ENCODE assay signal across 10 cellular contexts in genomic region chr11:62543680-62544444, GRCh38. TPM values are rescaled to one million over a fixed set of nuclear protein-coding genes. Genes with fewer than 3 reads are reported as not detected.
DNase-seq lines count a peak whose midpoint lies in the region; ATAC-seq, FAIRE-seq and TF ChIP-seq lines count a peak whose summit lies in the region.
"Had no signal": no experiment of that assay in that cellular context is flagged by ENCODE, and none has a peak within 500 bp of the region (broad histone marks: within the 10 kb centered on the region; RNA-seq: fewer than 3 reads in every experiment).

No MANE protein-coding gene starts in this region.

- no peak for TF ChIP-seq RAD21 in A549 (conservative IDR thresholded peaks at IDR 0.05 in 1 of 2, IDR thresholded peaks at IDR 0.05 in 1 of 2)
- no peak for TF ChIP-seq RAD21 in IMR-90 (IDR thresholded peaks at IDR 0.05; ENCODE audit: low read length)

- no peaks in the 10 kb centered on the region for H3K27me3 Mint-ChIP-seq in chondrocyte (ENCODE audit: low read depth)

- in situ Hi-C loops in IMR-90 (cut with MboI; ENCODE audit: low sequenced_read_pairs): no loop called here

- peak overlapping the region; percentile 95 for H3K4ac ChIP-seq in IMR-90 (ENCODE audit: low read depth, low read length)

- POLR2A ChIA-PET in A549 (lab: Yijun Ruan, JAX) (interaction anchor here (0.7 to 1.8 kb wide), 6 partner anchors 9 to 119 kb away, joined by 3 to 9 read pairs (median 5); partner anchors contain the start of gene EEF1G), IMR-90 (lab: Charles Lee; ENCODE audit: unreplicated experiment) (interaction anchor here (0.5 to 3.6 kb wide), 5 partner anchors 9 to 615 kb away, joined by 3 to 16 read pairs (median 9); no protein-coding TSS in a partner anchor)

- TF ChIP-seq EP300 in A549 (IDR thresholded peaks at IDR 0.05): no peak

- TF ChIP-seq CTCF in A549 (IDR thresholded peaks at IDR 0.05) (no peak), IMR-90 (conservative IDR thresholded peaks at IDR 0.05; ENCODE audit: low read depth, low read length) (no peak), chondrocyte (IDR thresholded peaks at IDR 0.05) (no peak)

- peak overlapping the region; percentile 98 for H2BK5ac ChIP-seq in IMR-90 (ENCODE audit: low read depth, low read length, poor library complexity, severe bottlenecking)

- DNase-seq in A549 (ENCODE audit: low read depth in 1 of 2, low spot score in 1 of 2) (no peak), IMR-90 (no peak), chondrocyte (ENCODE audit: low spot score) (peak; percentile 92), GM03348 (ENCODE audit: low spot score) (no peak), NCI-H345 (lab: John Stamatoyannopoulos, UW) (no peak), NCI-H2171 treated with DMSO at 0.1 percent for 48 hours (lab: John Stamatoyannopoulos, UW) (no peak)
- no peak for DNase-seq in stimulated activated CD4-positive, alpha-beta T cell treated with anti-CD3 and anti-CD28 coated beads, Interleukin-12 subunit alpha, Interleukin-12 subunit beta, amount 100 ng/mL, for 4 hours
- DNase-seq: NCI-H2029 treated with DMSO at 0.1 percent for 48 hours had no signal

- H3K4me3 ChIP-seq in A549 (peak overlapping the region; percentile 96), IMR-90 (ENCODE audit: insufficient read depth, low read depth, low read length) (peak overlapping the region; percentile 85), mucosa of rectum (ENCODE audit: low read length in 2 of 2) (peak overlapping the region; percentile 90 to 97)

- peaks cover 78% of the 10 kb centered on the region for H3K4me1 Mint-ChIP-seq in chondrocyte (ENCODE audit: low read depth)

- 25% methylated on average over 19 of the region's 22 CpGs for WGBS in A549 (ENCODE audit: missing lambda C conversion rate)
- 33% methylated on average over 7 of the region's 22 CpGs; no CpG with 5 or more reads in 1 of the 2 experiments for WGBS in IMR-90 (ENCODE audit: extremely low coverage in 2 of 2, insufficient read length in 1 of 2), 2 experiments

- H3K4me2 ChIP-seq in A549 (peak overlapping the region; percentile 96), IMR-90 (ENCODE audit: low read depth, low read length) (peak overlapping the region; percentile 83)

- peak overlapping the region; percentile 97 to 98 for H3K27ac ChIP-seq in A549
- peak overlapping the region; percentile 94 for H3K27ac ChIP-seq in IMR-90 (ENCODE audit: insufficient read depth, low read length)
- H3K27ac ChIP-seq in mucosa of rectum (ENCODE audit: low read depth in 2 of 2, low read length in 2 of 2): peak overlapping the region; percentile 99 to 100

- peak overlapping the region; percentile 92 for H3K4me3 Mint-ChIP-seq in chondrocyte (ENCODE audit: unreplicated experiment)

- no peaks in the 10 kb centered on the region for H3K36me3 Mint-ChIP-seq in chondrocyte (ENCODE audit: low read depth)

- ATAC-seq in A549 (no peak), IMR-90 (ENCODE audit: low read depth) (no peak)

- no peak for FAIRE-seq in A549 (lab: Jason Lieb, UNC)
- FAIRE-seq: colon had no signal

- peak overlapping the region; percentile 52 for H4K5ac ChIP-seq in IMR-90 (ENCODE audit: low read depth, low read length)

- H3K18ac ChIP-seq in IMR-90 (ENCODE audit: low read depth, low read length): peak overlapping the region; percentile 67

- H3K9me1 ChIP-seq in IMR-90 (ENCODE audit: insufficient read depth, low read length): peaks cover 17% of the 10 kb centered on the region

- peak overlapping the region; percentile 35 for H2AFZ ChIP-seq in IMR-90 (replicated peaks; ENCODE audit: low read length, poor library complexity)

- peak overlapping the region; percentile 76 to 78; a peak in 3 of 4 replicates for H4K8ac ChIP-seq in IMR-90 (ENCODE audit: low read depth in 2 of 2, low read length in 2 of 2)

- peak overlapping the region; percentile 37; the same call in 2 of the 3 replicates for H2BK15ac ChIP-seq in IMR-90 (ENCODE audit: low read depth, low read length)

- peak overlapping the region; percentile 99 for H3K56ac ChIP-seq in IMR-90 (ENCODE audit: extremely low read depth, insufficient read depth, low read length)

- no TSS peak for BruUV-seq in IMR-90 (replicated peaks; lab: Mats Ljungman, UMichigan)

- H3K14ac ChIP-seq in IMR-90 (replicated peaks; ENCODE audit: low read depth, low read length): peak overlapping the region; percentile 93

- no peaks in the 10 kb centered on the region for H3K9me3 ChIP-seq in A549
- H3K9me3 ChIP-seq in IMR-90 (ENCODE audit: control insufficient read depth, insufficient read depth, low read length): no peaks in the 10 kb centered on the region
- no peaks in the 10 kb centered on the region for H3K9me3 ChIP-seq in mucosa of rectum (ENCODE audit: control insufficient read depth in 2 of 2, low read length in 2 of 2)

- H3K27me3 ChIP-seq in IMR-90 (ENCODE audit: control insufficient read depth, insufficient read depth, low read length): no peaks in the 10 kb centered on the region
- H3K27me3 ChIP-seq in mucosa of rectum (ENCODE audit: control insufficient read depth in 2 of 2, insufficient read depth in 2 of 2, low read length in 2 of 2): no peaks in the 10 kb centered on the region

- no peaks in the 10 kb centered on the region for H3K9me3 Mint-ChIP-seq in chondrocyte (ENCODE audit: low read depth)

- no peak overlapping the region for H2BK20ac ChIP-seq in IMR-90 (ENCODE audit: low read depth, low read length)

- H3K9ac ChIP-seq in IMR-90 (ENCODE audit: low read depth, low read length) (peak overlapping the region; percentile 93), mucosa of rectum (ENCODE audit: low read depth in 1 of 2, low read length in 2 of 2) (peak overlapping the region; percentile 95 to 100)

- TF ChIP-seq POLR2A in A549 (IDR thresholded peaks at IDR 0.05; ENCODE audit: low read length) (no peak), IMR-90 (IDR thresholded peaks at IDR 0.05; ENCODE audit: low read depth, low read length) (no peak)

- CTCF ChIA-PET in A549 (lab: Yijun Ruan, JAX): interaction anchor here (0.8 to 14.5 kb wide), 30 partner anchors 8 to 204 kb away, joined by 3 to 322 read pairs (median 9); partner anchors contain the start of gene SCGB1A1
- CTCF ChIA-PET in IMR-90 (lab: Yijun Ruan, JAX): interaction anchor here (1.4 to 4.1 kb wide), 10 partner anchors 10 to 149 kb away, joined by 3 to 31 read pairs (median 9); partner anchors contain the start of gene SCGB1A1

- peak overlapping the region; percentile 87 for H4K91ac ChIP-seq in IMR-90 (ENCODE audit: insufficient read depth, low read depth, low read length)

- intact Hi-C loops in IMR-90 (cut with micrococcal nuclease): loop anchor here (5.0 kb wide), 1 partner anchor 37 kb away; no protein-coding TSS in a partner anchor

- dilution Hi-C loops in IMR-90 (cut with HindIII; ENCODE audit: low sequenced_read_pairs, unreplicated experiment): no loop called here

- H2AK5ac ChIP-seq in IMR-90 (ENCODE audit: low read depth, low read length): peak overlapping the region; percentile 83

- peak overlapping the region; percentile 93 for H2AK9ac ChIP-seq in IMR-90 (replicated peaks; ENCODE audit: low read depth, low read length, poor library complexity)

- peaks cover 75% of the 10 kb centered on the region for H3K4me1 ChIP-seq in A549
- H3K4me1 ChIP-seq in IMR-90 (ENCODE audit: control insufficient read depth, insufficient read depth, low read length): peaks cover 43% of the 10 kb centered on the region
- H3K4me1 ChIP-seq in mucosa of rectum (ENCODE audit: control insufficient read depth in 2 of 2, insufficient read depth in 2 of 2, low read length in 2 of 2): peaks cover 78 to 83% of the 10 kb centered on the region in 2 donors

- H2BK120ac ChIP-seq in IMR-90 (ENCODE audit: low read depth, low read length): peak overlapping the region; percentile 46

- H4K20me1 ChIP-seq in IMR-90 (ENCODE audit: insufficient read depth, low read length): peaks cover 67% of the 10 kb centered on the region

- peak overlapping the region; percentile 89 for H3K23ac ChIP-seq in IMR-90 (ENCODE audit: low read depth, low read length)

- peak overlapping the region; percentile 94 for H3K27ac Mint-ChIP-seq in chondrocyte (ENCODE audit: unreplicated experiment)

- H3K36me3 ChIP-seq in IMR-90 (ENCODE audit: control insufficient read depth, insufficient read depth, low read length) (peaks cover 11% of the 10 kb centered on the region), mucosa of rectum (ENCODE audit: control insufficient read depth in 2 of 2, insufficient read depth in 2 of 2, low read length in 2 of 2) (peaks cover 2% of the 10 kb centered on the region in 2 donors)

- H3K79me1 ChIP-seq in IMR-90 (ENCODE audit: low read depth in 1 of 2, low read length in 2 of 2): peaks cover 0 to 42% of the 10 kb centered on the region in 2 experiments; a peak in 2 of 4 replicates

RNA-seq across cellular contexts. Expression of gene AHNAK, which starts 2.7 kb away (rescaled TPM):
- polyA plus RNA-seq in A549 (2011; rRNA removed) (82.0 and 98.0 TPM in 2 replicates), A549 (2017; fragmentation: RNase III; extraction: RNeasy Plus Mini Kit Qiagen cat#74134 plus additional on column Dnase treatment) (41.5 to 62.9 TPM (median 43.3 TPM) in 3 replicates), IMR-90 (2012; rRNA removed) (80.7 and 95.1 TPM in 2 replicates)
- 26.1 and 27.2 TPM in 2 replicates for polyA plus RNA-seq in A549 (2012; cell fraction: cytosol; rRNA removed)
- 55.0 and 96.0 TPM in 2 replicates for polyA plus RNA-seq in A549 (2012; cell fraction: nucleus; rRNA removed)
- polyA minus RNA-seq in A549 (2011; rRNA and poly(A)+ RNA removed): 179 and 182 TPM in 2 replicates
- total RNA-seq in IMR-90 (2012; rRNA removed) (695 and 735 TPM in 2 replicates), chondrocyte (476 to 526 TPM (median 514 TPM) in 3 replicates)
- 22.8 and 36.6 TPM in 2 replicates for polyA plus RNA-seq in IMR-90 (2012; cell fraction: cytosol; rRNA removed)
- polyA plus RNA-seq in IMR-90 (2012; cell fraction: nucleus; rRNA removed; ENCODE audit: low replicate concordance): 45.0 and 186 TPM in 2 replicates

RNA-seq across cellular contexts. Expression of gene EEF1G, which starts 29.8 kb away (rescaled TPM):
- polyA plus RNA-seq in A549 (2011; rRNA removed) (1,728 and 1,795 TPM in 2 replicates), A549 (2017; fragmentation: RNase III; extraction: RNeasy Plus Mini Kit Qiagen cat#74134 plus additional on column Dnase treatment) (1,570 to 1,588 TPM (median 1,580 TPM) in 3 replicates), IMR-90 (2012; rRNA removed) (1,684 and 1,697 TPM in 2 replicates)
- 1,512 and 1,621 TPM in 2 replicates for polyA plus RNA-seq in A549 (2012; cell fraction: cytosol; rRNA removed)
- polyA plus RNA-seq in A549 (2012; cell fraction: nucleus; rRNA removed): 865 and 1,060 TPM in 2 replicates
- 1,998 and 2,695 TPM in 2 replicates for polyA minus RNA-seq in A549 (2011; rRNA and poly(A)+ RNA removed)
- total RNA-seq in IMR-90 (2012; rRNA removed) (1,598 and 1,857 TPM in 2 replicates), chondrocyte (1,000 to 1,202 TPM (median 1,017 TPM) in 3 replicates)
- polyA plus RNA-seq in IMR-90 (2012; cell fraction: cytosol; rRNA removed): 1,447 and 1,704 TPM in 2 replicates
- polyA plus RNA-seq in IMR-90 (2012; cell fraction: nucleus; rRNA removed; ENCODE audit: low replicate concordance): 506 and 710 TPM in 2 replicates

RNA-seq across cellular contexts. Expression of gene TUT1, which starts 47.5 kb away (rescaled TPM):
- polyA plus RNA-seq in A549 (2011; rRNA removed): 12.9 and 15.5 TPM in 2 replicates
- 8.9 and 9.9 TPM in 2 replicates for polyA plus RNA-seq in A549 (2012; cell fraction: cytosol; rRNA removed)
- polyA plus RNA-seq in A549 (2012; cell fraction: nucleus; rRNA removed): 30.4 and 31.6 TPM in 2 replicates
- polyA plus RNA-seq in A549 (2017; fragmentation: RNase III; extraction: RNeasy Plus Mini Kit Qiagen cat#74134 plus additional on column Dnase treatment): 9.9 to 11.7 TPM (median 11.1 TPM) in 3 replicates
- polyA minus RNA-seq in A549 (2011; rRNA and poly(A)+ RNA removed): 9.4 and 11.7 TPM in 2 replicates
- total RNA-seq in IMR-90 (2012; rRNA removed): 3.3 and 4.3 TPM in 2 replicates
- 10.1 TPM in 2 replicates for polyA plus RNA-seq in IMR-90 (2012; rRNA removed)
- polyA plus RNA-seq in IMR-90 (2012; cell fraction: cytosol; rRNA removed): 8.4 and 9.3 TPM in 2 replicates
- 42.6 and 48.7 TPM in 2 replicates for polyA plus RNA-seq in IMR-90 (2012; cell fraction: nucleus; rRNA removed; ENCODE audit: low replicate concordance)
- total RNA-seq in chondrocyte: 9.6 to 15.2 TPM (median 11.8 TPM) in 3 replicates

RNA-seq across cellular contexts. Expression of gene MTA2, which starts 57.8 kb away (rescaled TPM):
- polyA plus RNA-seq in A549 (2011; rRNA removed) (21.8 and 44.3 TPM in 2 replicates), A549 (2017; fragmentation: RNase III; extraction: RNeasy Plus Mini Kit Qiagen cat#74134 plus additional on column Dnase treatment) (79.3 to 85.0 TPM (median 84.5 TPM) in 3 replicates), IMR-90 (2012; rRNA removed) (28.0 and 34.8 TPM in 2 replicates)
- polyA plus RNA-seq in A549 (2012; cell fraction: cytosol; rRNA removed): 12.5 and 16.1 TPM in 2 replicates
- 25.7 and 48.5 TPM in 2 replicates for polyA plus RNA-seq in A549 (2012; cell fraction: nucleus; rRNA removed)
- polyA minus RNA-seq in A549 (2011; rRNA and poly(A)+ RNA removed): 74.7 and 80.5 TPM in 2 replicates
- total RNA-seq in IMR-90 (2012; rRNA removed) (126 and 136 TPM in 2 replicates), chondrocyte (81.7 to 89.3 TPM (median 83.0 TPM) in 3 replicates)
- polyA plus RNA-seq in IMR-90 (2012; cell fraction: cytosol; rRNA removed): 14.4 and 18.0 TPM in 2 replicates
- polyA plus RNA-seq in IMR-90 (2012; cell fraction: nucleus; rRNA removed; ENCODE audit: low replicate concordance): 35.6 and 60.7 TPM in 2 replicates
